Comparison of ENCODE assay signal across 9 cellular contexts in the genomic region with DNA sequence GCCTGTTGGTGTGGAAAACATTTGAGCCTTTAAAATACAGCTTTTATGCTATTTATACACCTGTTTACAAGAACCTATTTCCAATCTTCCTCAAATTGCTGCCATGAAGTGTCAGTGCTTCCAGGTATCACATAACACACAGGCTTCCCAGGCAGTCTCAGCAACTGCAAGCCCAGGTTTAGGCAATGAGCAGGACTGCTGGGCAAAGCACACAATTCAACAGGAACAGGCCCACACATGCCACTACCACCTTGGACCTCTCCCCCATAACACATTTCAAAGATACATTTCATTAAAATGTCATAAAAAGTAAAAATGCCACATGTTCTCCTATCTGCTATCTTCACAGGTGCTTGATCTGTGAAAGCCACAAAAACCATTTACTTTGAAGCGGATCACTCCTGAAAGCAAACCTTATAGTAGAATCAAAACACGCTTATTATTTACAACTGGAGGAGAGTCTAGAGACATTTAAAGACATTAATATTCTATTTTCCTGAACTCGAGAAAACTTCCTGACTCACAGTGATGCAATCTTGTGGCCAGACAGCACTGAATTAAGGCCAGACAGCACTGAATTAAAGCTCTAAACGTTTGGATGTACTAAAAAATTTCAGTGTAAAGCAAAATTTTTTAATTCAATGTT. TPM values are rescaled to one million over a fixed set of nuclear protein-coding genes. Genes with fewer than 3 reads are reported as not detected.
DNase-seq lines count a peak whose midpoint lies in the region; ATAC-seq and TF ChIP-seq lines count a peak whose summit lies in the region.
"Had no signal": no experiment of that assay in that cellular context is flagged by ENCODE, and none has a peak within 500 bp of the region (broad histone marks: within the 10 kb centered on the region; RNA-seq: fewer than 3 reads in every experiment).

No MANE protein-coding gene starts in this region.

- H3K36me3 Mint-ChIP-seq in CD8-positive, alpha-beta T cell: peaks cover 58% of the 10 kb centered on the region

- no peak overlapping the region for H3K27ac ChIP-seq in CD8-positive, alpha-beta T cell (ENCODE audit: low read depth, low read length)
- H3K27ac ChIP-seq in muscle layer of duodenum (ENCODE audit: low read length) (peak overlapping the region; percentile 60), body of pancreas (no peak overlapping the region)

- H3K27me3 Mint-ChIP-seq in CD8-positive, alpha-beta T cell (ENCODE audit: low read depth): no peaks in the 10 kb centered on the region

- peaks cover 23% of the 10 kb centered on the region for H3K4me1 Mint-ChIP-seq in CD8-positive, alpha-beta T cell (ENCODE audit: low read depth)

- POLR2A ChIA-PET in CD8-positive, alpha-beta T cell (lab: Charles Lee): interaction anchor here (0.7 kb wide), 1 partner anchor 1295 kb away, joined by 3 read pairs; no protein-coding TSS in a partner anchor

- no peak for TF ChIP-seq CTCF in CD8-positive, alpha-beta T cell (IDR thresholded peaks at IDR 0.05)
- TF ChIP-seq CTCF in body of pancreas (IDR thresholded peaks at IDR 0.05): no peak

- 61 to 73% methylated on average over 4 of the region's 4 CpGs for WGBS in body of pancreas, 2 donors

- no peak for TF ChIP-seq POLR2A in body of pancreas (IDR thresholded peaks at IDR 0.05)

- no peak overlapping the region for H3K4me3 ChIP-seq in CD8-positive, alpha-beta T cell (ENCODE audit: low read depth, low read length)
- H3K4me3 ChIP-seq in muscle layer of duodenum (ENCODE audit: low read depth in 1 of 2, low read length in 2 of 2): no peak overlapping the region
- H3K4me3 ChIP-seq in body of pancreas: no peak overlapping the region

- H3K9me3 Mint-ChIP-seq in CD8-positive, alpha-beta T cell: no peaks in the 10 kb centered on the region

- H3K4me1 ChIP-seq in CD8-positive, alpha-beta T cell (ENCODE audit: insufficient read depth, low read length): peaks cover 17% of the 10 kb centered on the region
- H3K4me1 ChIP-seq in muscle layer of duodenum (ENCODE audit: control insufficient read depth in 1 of 2, insufficient read depth in 2 of 2, low read length in 2 of 2): peaks cover 0 to 33% of the 10 kb centered on the region in 2 donors
- peaks cover 19% of the 10 kb centered on the region for H3K4me1 ChIP-seq in body of pancreas

- DNase-seq in CD8-positive, alpha-beta T cell: no peak
- peak; percentile 58 for DNase-seq in LHCN-M2 (ENCODE audit: low read depth)
- peak; percentile 79 for DNase-seq in astrocyte of the hippocampus (ENCODE audit: low read depth, low spot score)
- no peak for DNase-seq in NCI-H345 treated with DMSO at 0.1 percent for 48 hours (lab: John Stamatoyannopoulos, UW; ENCODE audit: unreplicated experiment)
- no peak for DNase-seq in GM19238 (ENCODE audit: insufficient read length, low spot score)
- no peak for DNase-seq in body of pancreas
- DNase-seq: cortex of kidney had no signal

- no peaks in the 10 kb centered on the region for H3K27me3 ChIP-seq in CD8-positive, alpha-beta T cell (ENCODE audit: insufficient read depth, low read length)
- H3K27me3 ChIP-seq in muscle layer of duodenum (ENCODE audit: low read depth, low read length) (no peaks in the 10 kb centered on the region), body of pancreas (no peaks in the 10 kb centered on the region)

- ATAC-seq in CD8-positive, alpha-beta T cell: peak; percentile 52
- ATAC-seq in HG03175 (IDR thresholded peaks at IDR 0.05; ENCODE audit: unreplicated experiment) (no peak), body of pancreas (no peak)

- H3K4me3 Mint-ChIP-seq in CD8-positive, alpha-beta T cell: no peak overlapping the region

- CTCF ChIA-PET in CD8-positive, alpha-beta T cell (lab: Charles Lee): no interaction called here

- peaks cover 19% of the 10 kb centered on the region for H3K36me3 ChIP-seq in CD8-positive, alpha-beta T cell (ENCODE audit: insufficient read depth, low read length)
- H3K36me3 ChIP-seq in muscle layer of duodenum (ENCODE audit: control insufficient read depth in 1 of 2, insufficient read depth in 2 of 2, low read length in 2 of 2) (peaks cover 5 to 17% of the 10 kb centered on the region in 2 donors), body of pancreas (replicated peaks in 1 of 2; ENCODE audit: insufficient read depth in 1 of 2, low read depth in 2 of 2) (peaks cover 3 to 6% of the 10 kb centered on the region in 2 donors)

- no peaks in the 10 kb centered on the region for H3K9me3 ChIP-seq in CD8-positive, alpha-beta T cell (ENCODE audit: low read length)
- H3K9me3 ChIP-seq in muscle layer of duodenum (ENCODE audit: control insufficient read depth in 1 of 2, low read length in 2 of 2) (no peaks in the 10 kb centered on the region), body of pancreas (no peaks in the 10 kb centered on the region)

- H3K27ac Mint-ChIP-seq in CD8-positive, alpha-beta T cell: peak overlapping the region; percentile 42

- intact Hi-C loops in CD8-positive, alpha-beta T cell (cut with DNase I, micrococcal nuclease): no loop called here
- intact Hi-C loops in body of pancreas (cut with DNase I): no loop called here

RNA-seq across cellular contexts. Expression of gene ANKFY1, which starts 31.5 kb away (rescaled TPM):
- total RNA-seq in CD8-positive, alpha-beta T cell: 10 to 100 TPM; 26.2 to 28.6 TPM
- total RNA-seq in LHCN-M2 (2014; rRNA removed): 21.3 and 26.5 TPM in 2 replicates
- polyA plus RNA-seq in LHCN-M2 (2012): 17.3 TPM
- 10 to 100 TPM; 17.9 to 40.5 TPM for total RNA-seq in body of pancreas

Comparison
In these comparisons a context has a peak if more than half of its experiments do, and no peak if none do; other contexts are left out.
1. DNase-seq: peak in LHCN-M2 (single experiment) and astrocyte of the hippocampus (single experiment); none in CD8-positive, alpha-beta T cell (0 of 7), NCI-H345 treated with DMSO at 0.1 percent for 48 hours (single experiment), GM19238 (single experiment) and body of pancreas (0 of 4).